ENCODE assay signal across 19 cellular contexts in genomic region chr3:13524979-13525669, GRCh38. TPM values are rescaled to one million over a fixed set of nuclear protein-coding genes. Genes with fewer than 3 reads are reported as not detected.
DNase-seq lines count a peak whose midpoint lies in the region; ATAC-seq, FAIRE-seq and TF ChIP-seq lines count a peak whose summit lies in the region.
"Had no signal": no experiment of that assay in that cellular context is flagged by ENCODE, and none has a peak within 500 bp of the region (broad histone marks: within the 10 kb centered on the region; RNA-seq: fewer than 3 reads in every experiment).

No MANE protein-coding gene starts in this region.

- H3K9me3 ChIP-seq in RWPE2 (ENCODE audit: severe bottlenecking) = no peaks in the 10 kb centered on the region
- peaks cover 8% of the 10 kb centered on the region for H3K9me3 ChIP-seq in trophoblast cell (ENCODE audit: insufficient read depth, low read depth, low read length)
- H3K9me3 ChIP-seq in thyroid gland = no peaks in the 10 kb centered on the region
- H3K9me3 ChIP-seq: left lung, prostate gland had no signal

- H3K23ac ChIP-seq in trophoblast cell (ENCODE audit: low read length) = no peak overlapping the region

- no peak overlapping the region for H2BK12ac ChIP-seq in trophoblast cell (ENCODE audit: low read length)

- peak; percentile 85 for DNase-seq in EH (ENCODE audit: low read depth)
- DNase-seq in RWPE2 (ENCODE audit: low spot score) = no peak
- DNase-seq in fibroblast of mammary gland (ENCODE audit: low read depth) = peak; percentile 88
- peak; percentile 21 to 55 for DNase-seq in trophoblast cell
- no peak for DNase-seq in thyroid gland
- DNase-seq in D721Med (ENCODE audit: insufficient read length, low spot score) = no peak
- DNase-seq in SHP77 treated with DMSO at 0.1 percent for 48 hours (lab: John Stamatoyannopoulos, UW) = no peak
- DNase-seq: activated CD4-positive, alpha-beta memory T cell treated with anti-CD3 and anti-CD28 coated beads for 36 hours; activated T-cell treated with anti-CD3 and anti-CD28 coated beads, Interleukin-2, amount 50 U/mL, for 72 hours; DMS153; hypothalamus; naive B cell; NCI-H2081; NCI-H510A treated with DMSO at 0.1 percent for 48 hours; stimulated activated naive CD8-positive, alpha-beta T cell treated with anti-CD3 and anti-CD28 coated beads, Interleukin-15, amount 100 ng/mL, for 72 hours had no signal

- no peak overlapping the region for H2AFZ ChIP-seq in trophoblast cell (ENCODE audit: insufficient read depth, low read length, poor library complexity)

- intact Hi-C loops in thyroid gland (cut with DNase I) = no loop called here

- no peak overlapping the region for H2AK5ac ChIP-seq in trophoblast cell (ENCODE audit: low read length)

- H3K79me1 ChIP-seq in trophoblast cell (ENCODE audit: low read length) = peaks cover 6% of the 10 kb centered on the region

- no peak overlapping the region for H3K4ac ChIP-seq in trophoblast cell (ENCODE audit: low read depth, low read length)

- TF ChIP-seq CTCF in RWPE2 (IDR thresholded peaks at IDR 0.05; ENCODE audit: poor library complexity, severe bottlenecking) = no peak
- TF ChIP-seq CTCF in fibroblast of mammary gland (conservative IDR thresholded peaks at IDR 0.05; ENCODE audit: control insufficient read depth, insufficient read depth, low read depth, low read length) = no peak
- no peak for TF ChIP-seq CTCF in thyroid gland (IDR thresholded peaks at IDR 0.05)
- TF ChIP-seq CTCF in D721Med (IDR thresholded peaks at IDR 0.05; ENCODE audit: insufficient read depth, missing control alignments) = no peak

- no peak for FAIRE-seq in D721Med (lab: Jason Lieb, UNC)
- FAIRE-seq: endothelial cell of umbilical vein had no signal

- H3K4me2 ChIP-seq in trophoblast cell (ENCODE audit: low read length) = no peak overlapping the region

- H3K36me3 ChIP-seq in RWPE2 (ENCODE audit: low read depth) = no peaks in the 10 kb centered on the region
- H3K36me3 ChIP-seq in trophoblast cell (ENCODE audit: control insufficient read depth in 1 of 2, insufficient read depth in 2 of 2, low read length in 2 of 2) = no peaks in the 10 kb centered on the region
- H3K36me3 ChIP-seq in thyroid gland = no peaks in the 10 kb centered on the region
- H3K36me3 ChIP-seq: left lung, prostate gland had no signal

- no CpG with 5 or more reads among the region's 10 CpGs for WGBS in trophoblast cell (ENCODE audit: extremely low coverage, insufficient coverage, insufficient read length)
- 80 to 81% methylated on average over 10 of the region's 10 CpGs for WGBS in thyroid gland, 2 donors

- no peak overlapping the region for H4K91ac ChIP-seq in trophoblast cell (ENCODE audit: low read depth, low read length)

- H3K18ac ChIP-seq in trophoblast cell (ENCODE audit: low read length) = no peak overlapping the region

- H3K4me1 ChIP-seq in RWPE2 (ENCODE audit: insufficient read depth, poor library complexity, severe bottlenecking) = peaks cover 11% of the 10 kb centered on the region
- peaks cover 0 to 4% of the 10 kb centered on the region in 2 experiments for H3K4me1 ChIP-seq in trophoblast cell (ENCODE audit: control insufficient read depth in 1 of 2, insufficient read depth in 2 of 2, low read length in 2 of 2)
- H3K4me1 ChIP-seq in thyroid gland = peaks cover 0 to 12% of the 10 kb centered on the region in 2 donors
- H3K4me1 ChIP-seq: left lung, prostate gland had no signal

- H3K79me2 ChIP-seq in trophoblast cell (ENCODE audit: control insufficient read depth, insufficient read depth, low read length, poor library complexity) = no peaks in the 10 kb centered on the region

- H4K8ac ChIP-seq in trophoblast cell (ENCODE audit: low read depth, low read length) = no peak overlapping the region

- H2BK120ac ChIP-seq in trophoblast cell (ENCODE audit: insufficient read depth, low read length, poor library complexity) = no peak overlapping the region

- no peak overlapping the region for H3K9ac ChIP-seq in trophoblast cell (ENCODE audit: low read length)

- H3K14ac ChIP-seq in trophoblast cell (ENCODE audit: low read length) = no peak overlapping the region

- no peak for ATAC-seq in RWPE2 (ENCODE audit: low read depth)
- ATAC-seq in activated CD4-positive, CD25-positive, alpha-beta regulatory T cell treated with anti-CD3 and anti-CD28 coated beads, Interleukin-2, amount 50 U/mL, for 24 hours = no peak
- ATAC-seq: activated T-cell treated with anti-CD3 and anti-CD28 coated beads, Interleukin-2, amount 50 U/mL, for 72 hours; stimulated activated naive CD8-positive, alpha-beta T cell treated with anti-CD3 and anti-CD28 coated beads, Interleukin-15, amount 100 ng/mL, for 72 hours had no signal

- H3K4me3 ChIP-seq in RWPE2 (ENCODE audit: severe bottlenecking) = no peak overlapping the region
- no peak overlapping the region for H3K4me3 ChIP-seq in fibroblast of mammary gland (ENCODE audit: control insufficient read depth, low read depth, low read length)
- no peak overlapping the region for H3K4me3 ChIP-seq in trophoblast cell (ENCODE audit: low read depth, low read length)
- H3K4me3 ChIP-seq in thyroid gland (replicated peaks in 1 of 3) = no peak overlapping the region
- H3K4me3 ChIP-seq: left lung, prostate gland had no signal

- H4K12ac ChIP-seq in trophoblast cell (ENCODE audit: low read depth, low read length) = no peak overlapping the region

- peak overlapping the region; percentile 45 for H3K27ac ChIP-seq in RWPE2 (ENCODE audit: poor library complexity, severe bottlenecking)
- no peak overlapping the region for H3K27ac ChIP-seq in trophoblast cell (ENCODE audit: low read depth, low read length)
- no peak overlapping the region for H3K27ac ChIP-seq in thyroid gland

- H3K27me3 ChIP-seq in RWPE2 (ENCODE audit: insufficient read depth, poor library complexity, severe bottlenecking) (no peaks in the 10 kb centered on the region), trophoblast cell (ENCODE audit: insufficient read depth, low read length) (no peaks in the 10 kb centered on the region), thyroid gland (no peaks in the 10 kb centered on the region)
- H3K27me3 ChIP-seq: left lung had no signal

- no peak for TF ChIP-seq POLR2A in thyroid gland (IDR thresholded peaks at IDR 0.05)

- H2BK5ac ChIP-seq in trophoblast cell (ENCODE audit: low read depth, low read length, poor library complexity) = no peak overlapping the region

RNA-seq across cellular contexts. Expression of gene FBLN2, which starts 23.8 kb away (rescaled TPM):
- 15.9 and 19.7 TPM in 2 replicates for polyA plus RNA-seq in trophoblast cell (2013)
- 100 to 1,000 TPM in 1 of 4 donors, 10 to 100 TPM in 3; 75.7 to 159 (median 89.8) TPM for total RNA-seq in thyroid gland
- total RNA-seq: activated CD4-positive, alpha-beta memory T cell treated with anti-CD3 and anti-CD28 coated beads for 36 hours had no signal

RNA-seq across cellular contexts. Expression of gene HDAC11, which starts 45.0 kb away (rescaled TPM):
- 3.4 and 3.8 TPM in 2 replicates for polyA plus RNA-seq in trophoblast cell (2013)
- total RNA-seq in thyroid gland = 10 to 100 TPM; 18.8 to 47.5 (median 30.8) TPM

Comparison
In these comparisons a context has a peak if more than half of its experiments do, and no peak if none do; other contexts are left out.
1. DNase-seq: peak in EH (single experiment), fibroblast of mammary gland (single experiment) and trophoblast cell (2 of 2); none in RWPE2 (single experiment), thyroid gland (0 of 2), D721Med (single experiment) and SHP77 treated with DMSO at 0.1 percent for 48 hours (single experiment).